Comparison of ENCODE assay signal across 23 cellular contexts in genomic region chr10:636769-637168, GRCh38.
"Had no signal": no experiment of that assay in that cellular context is flagged by ENCODE, and none has a peak within 500 bp of the region (broad histone marks: within the 10 kb centered on the region; RNA-seq: fewer than 3 reads in every experiment).

No MANE protein-coding gene starts in this region.

- H3K36me3 Mint-ChIP-seq: activated naive CD4-positive, alpha-beta T cell treated with anti-CD3 and anti-CD28 coated beads, Interleukin-2, amount 10 ng/mL, durations not matched to agents 7 days and 5 days; natural killer cell treated with Interleukin-12 subunit alpha and Interleukin-12 subunit beta and Interleukin-15 and Interleukin-18, amount 100 ng/mL, for 72 hours; stimulated activated naive B cell treated with anti-CD40 and anti-IgM and Interleukin-4, amounts not matched to agents 10 μg/mL and 1 μg/mL and 100 μg/mL, for 72 hours had no signal

- H3K27ac ChIP-seq: coronary artery, heart right ventricle had no signal

- H3K27ac Mint-ChIP-seq: activated B cell treated with CpG ODN at 0.5 μM for 24 hours; activated CD4-positive, alpha-beta T cell treated with anti-CD3 and anti-CD28 coated beads for 36 hours; activated naive CD4-positive, alpha-beta T cell treated with anti-CD3 and anti-CD28 coated beads, Interleukin-2, amount 10 ng/mL, durations not matched to agents 7 days and 5 days; activated T-helper 2 cell treated with anti-CD3 and anti-CD28 coated beads, Interferon-gamma antibody, Interleukin-2, Interleukin-4, amounts not matched to agents 10 μg/mL and 5 μg/mL and 100 μg/mL, durations not matched to agents 14 hours and 24 hours and 36 hours; natural killer cell treated with Interleukin-12 subunit alpha and Interleukin-12 subunit beta and Interleukin-15 and Interleukin-18, amount 100 ng/mL, for 72 hours; stimulated activated naive B cell treated with anti-CD40 and anti-IgM and Interleukin-4, amounts not matched to agents 10 μg/mL and 1 μg/mL and 100 μg/mL, for 72 hours; T-helper 1 cell treated with Interleukin-12 subunit alpha and Interleukin-12 subunit beta and Interleukin-4 antibody, amounts not matched to agents 30 μg/mL and 1 μg/mL, for 36 hours had no signal

- H3K36me3 ChIP-seq: heart right ventricle, pancreas had no signal

- ATAC-seq: activated CD4-positive, alpha-beta T cell treated with anti-CD3 and anti-CD28 coated beads for 36 hours; activated T-cell treated with anti-CD3 and anti-CD28 coated beads, Interleukin-2, amount 50 U/mL, for 4 hours; heart right ventricle; sciatic nerve; stimulated activated naive B cell treated with anti-CD40 and anti-IgM and Interleukin-4, amounts not matched to agents 10 μg/mL and 1 μg/mL and 100 μg/mL, for 72 hours had no signal

- DNase-seq: activated B cell treated with CpG ODN at 0.5 μM for 24 hours; activated CD4-positive, alpha-beta T cell treated with anti-CD3 and anti-CD28 coated beads for 36 hours; activated CD4-positive, alpha-beta T cell treated with anti-CD3 and anti-CD28 coated beads, Interleukin-2, amount 50 U/mL, for 4 hours; activated CD8-positive, alpha-beta memory T cell treated with anti-CD3 and anti-CD28 coated beads, Interleukin-2, amount 50 U/mL, for 48 hours; activated naive CD4-positive, alpha-beta T cell treated with anti-CD3 and anti-CD28 coated beads, Interleukin-2, amount 10 ng/mL, durations not matched to agents 7 days and 5 days; activated T-cell treated with anti-CD3 and anti-CD28 coated beads, Interleukin-2, amount 50 U/mL, for 4 hours; amygdala; cerebellar nuclear complex; endodermal cell; heart right ventricle; midbrain; stimulated activated CD4-positive, alpha-beta T cell treated with anti-CD3 and anti-CD28 coated beads, Interleukin-2, amount 100 ng/mL, for 48 hours; stimulated activated CD8-positive, alpha-beta memory T cell treated with anti-CD3 and anti-CD28 coated beads, Interleukin-4, amount 100 ng/mL, for 48 hours; stimulated activated naive B cell treated with anti-CD40 and anti-IgM and Interleukin-4, amounts not matched to agents 10 μg/mL and 1 μg/mL and 100 μg/mL, for 72 hours; T1000 had no signal

- H3K27me3 ChIP-seq: pancreas had no signal

- H3K4me3 Mint-ChIP-seq: activated B cell treated with CpG ODN at 0.5 μM for 24 hours; activated CD4-positive, alpha-beta T cell treated with anti-CD3 and anti-CD28 coated beads for 36 hours; activated naive CD4-positive, alpha-beta T cell treated with anti-CD3 and anti-CD28 coated beads, Interleukin-2, amount 10 ng/mL, durations not matched to agents 7 days and 5 days; activated T-cell treated with anti-CD3 and anti-CD28 coated beads, Interleukin-2, amount 50 U/mL, for 4 hours; endodermal cell; natural killer cell treated with Interleukin-12 subunit alpha and Interleukin-12 subunit beta and Interleukin-15 and Interleukin-18, amount 100 ng/mL, for 72 hours; stimulated activated naive B cell treated with anti-CD40 and anti-IgM and Interleukin-4, amounts not matched to agents 10 μg/mL and 1 μg/mL and 100 μg/mL, for 72 hours; T-helper 1 cell treated with Interleukin-12 subunit alpha and Interleukin-12 subunit beta and Interleukin-4 antibody, amounts not matched to agents 30 μg/mL and 1 μg/mL, for 36 hours had no signal

- H3K4me1 Mint-ChIP-seq: activated B cell treated with CpG ODN at 0.5 μM for 24 hours; activated CD4-positive, alpha-beta T cell treated with anti-CD3 and anti-CD28 coated beads for 36 hours; activated naive CD4-positive, alpha-beta T cell treated with anti-CD3 and anti-CD28 coated beads, Interleukin-2, amount 10 ng/mL, durations not matched to agents 7 days and 5 days; stimulated activated naive B cell treated with anti-CD40 and anti-IgM and Interleukin-4, amounts not matched to agents 10 μg/mL and 1 μg/mL and 100 μg/mL, for 72 hours had no signal

- H3K9me3 ChIP-seq: heart right ventricle, pancreas had no signal

- H3K4me3 ChIP-seq: coronary artery, heart right ventricle, lung, pancreas, smooth muscle cell had no signal

- H3K9me3 Mint-ChIP-seq: activated B cell treated with CpG ODN at 0.5 μM for 24 hours; activated naive CD4-positive, alpha-beta T cell treated with anti-CD3 and anti-CD28 coated beads, Interleukin-2, amount 10 ng/mL, durations not matched to agents 7 days and 5 days; activated T-cell treated with anti-CD3 and anti-CD28 coated beads, Interleukin-2, amount 50 U/mL, for 4 hours; activated T-helper 2 cell treated with anti-CD3 and anti-CD28 coated beads, Interferon-gamma antibody, Interleukin-2, Interleukin-4, amounts not matched to agents 10 μg/mL and 5 μg/mL and 100 μg/mL, durations not matched to agents 14 hours and 24 hours and 36 hours; endodermal cell; natural killer cell treated with Interleukin-12 subunit alpha and Interleukin-12 subunit beta and Interleukin-15 and Interleukin-18, amount 100 ng/mL, for 72 hours; T-helper 1 cell treated with Interleukin-12 subunit alpha and Interleukin-12 subunit beta and Interleukin-4 antibody, amounts not matched to agents 30 μg/mL and 1 μg/mL, for 36 hours had no signal
